1 cellular context compared by ENCODE assay signal in genomic region chr16:70345840-70346239, GRCh38.
TF ChIP-seq lines count a peak whose summit lies in the region.

No MANE protein-coding gene starts in this region.

TF ChIP-seq in HepG2, 621 proteins besides CTCF, POLR2A, EP300 and RAD21 (continues in another document):
- TF ChIP-seq ZNF607 (CRISPR knock-in tag; IDR thresholded peaks at IDR 0.05; ENCODE audit: borderline replicate concordance) (no peak), ZNF317 (CRISPR knock-in tag; IDR thresholded peaks at IDR 0.05) (no peak), ZBTB7B (CRISPR knock-in tag; IDR thresholded peaks at IDR 0.05) (no peak), ZNF33B (CRISPR knock-in tag; IDR thresholded peaks at IDR 0.05) (no peak), ZNF253 (CRISPR knock-in tag; IDR thresholded peaks at IDR 0.05; ENCODE audit: borderline replicate concordance) (no peak), PAXIP1 (CRISPR knock-in tag; conservative IDR thresholded peaks at IDR 0.05) (no peak), FOXK2 (IDR thresholded peaks at IDR 0.05) (no peak), IRF9 (CRISPR knock-in tag; IDR thresholded peaks at IDR 0.05; ENCODE audit: borderline replicate concordance) (no peak), NFIC (IDR thresholded peaks at IDR 0.05; ENCODE audit: low read length) (0 out of 2 replicates have a peak, but pooled peaks have one; percentile 11), ETS1 (CRISPR knock-in tag; IDR thresholded peaks at IDR 0.05) (no peak), AFF4 (CRISPR knock-in tag; IDR thresholded peaks at IDR 0.05) (no peak), ZNF333 (CRISPR knock-in tag; IDR thresholded peaks at IDR 0.05; ENCODE audit: borderline replicate concordance) (no peak), NCOA2 (CRISPR knock-in tag; IDR thresholded peaks at IDR 0.05) (no peak), JUN (CRISPR knock-in tag; IDR thresholded peaks at IDR 0.05) (0 out of 2 replicates have a peak, but pooled peaks have one; percentile 19), ZNF766 (CRISPR knock-in tag; IDR thresholded peaks at IDR 0.05; ENCODE audit: borderline replicate concordance) (no peak), JARID2 (CRISPR knock-in tag; IDR thresholded peaks at IDR 0.05; ENCODE audit: insufficient replicate concordance) (no peak), HHEX (CRISPR knock-in tag; IDR thresholded peaks at IDR 0.05) (no peak), TGIF2 (CRISPR knock-in tag; IDR thresholded peaks at IDR 0.05) (no peak), ZFP36L1 (CRISPR knock-in tag; IDR thresholded peaks at IDR 0.05) (no peak), ZNF264 (CRISPR knock-in tag; IDR thresholded peaks at IDR 0.05) (peak; percentile 49), MEIS1 (CRISPR knock-in tag; IDR thresholded peaks at IDR 0.05; ENCODE audit: borderline replicate concordance) (0 out of 2 replicates have a peak, but pooled peaks have one; percentile 19), GPBP1L1 (CRISPR knock-in tag; IDR thresholded peaks at IDR 0.05) (no peak), SMARCC2 (IDR thresholded peaks at IDR 0.05) (no peak), GLMP (CRISPR knock-in tag; IDR thresholded peaks at IDR 0.05; ENCODE audit: borderline replicate concordance) (no peak), PHF20 (CRISPR knock-in tag; IDR thresholded peaks at IDR 0.05) (no peak), MLX (CRISPR knock-in tag; IDR thresholded peaks at IDR 0.05) (no peak), BATF2 (CRISPR knock-in tag; IDR thresholded peaks at IDR 0.05) (no peak), RORA (CRISPR knock-in tag; IDR thresholded peaks at IDR 0.05) (no peak), FOXO1 (CRISPR knock-in tag; IDR thresholded peaks at IDR 0.05) (no peak), HNRNPH1 (optimal IDR thresholded peaks at IDR 0.05; ENCODE audit: low read depth, low read length) (no peak), NFATC3 (CRISPR knock-in tag; IDR thresholded peaks at IDR 0.05) (no peak), ZC3H4 (CRISPR knock-in tag; IDR thresholded peaks at IDR 0.05; ENCODE audit: borderline replicate concordance) (peak; percentile 83; the same call in 1 of the 2 replicates), ETV6 (CRISPR knock-in tag; conservative IDR thresholded peaks at IDR 0.05) (no peak), KDM3A (CRISPR knock-in tag; IDR thresholded peaks at IDR 0.05; ENCODE audit: low read depth) (no peak), SP4 (CRISPR knock-in tag; IDR thresholded peaks at IDR 0.05) (no peak), TEF (CRISPR knock-in tag; IDR thresholded peaks at IDR 0.05) (no peak), NR2F1 (CRISPR knock-in tag; IDR thresholded peaks at IDR 0.05) (peak in 1 of 2 experiments; percentile 33; a peak in 2 of 4 replicates), DMTF1 (CRISPR knock-in tag; IDR thresholded peaks at IDR 0.05) (no peak), HINFP (CRISPR knock-in tag; IDR thresholded peaks at IDR 0.05; ENCODE audit: low read depth) (no peak), ZNF468 (CRISPR knock-in tag; IDR thresholded peaks at IDR 0.05) (no peak)
